9 cellular contexts compared by ENCODE assay signal in genomic region chr22:22297159-22297789, GRCh38. TPM values are rescaled to one million over a fixed set of nuclear protein-coding genes. Genes with fewer than 3 reads are reported as not detected.
DNase-seq lines count a peak whose midpoint lies in the region; ATAC-seq and TF ChIP-seq lines count a peak whose summit lies in the region.
"Not testable (repeated sequence)": the region's sequence is repeated elsewhere in the genome, so short reads cannot be mapped to it uniquely, and the experiment has no call there.
"Had no signal": no experiment of that assay in that cellular context is flagged by ENCODE, and none has a peak within 500 bp of the region (broad histone marks: within the 10 kb centered on the region; RNA-seq: fewer than 3 reads in every experiment).

No MANE protein-coding gene starts in this region.

- peak overlapping the region in 1 of 2 donors; percentile 54 for H3K9ac ChIP-seq in duodenal mucosa (ENCODE audit: low read depth in 1 of 2, low read length in 2 of 2)

- H3K9me3 ChIP-seq in HEK293 (ENCODE audit: control insufficient read depth, insufficient read depth, low read depth, low read length); Panc1 (ENCODE audit: control insufficient read depth, insufficient read depth, low read depth, low read length); duodenal mucosa (ENCODE audit: control insufficient read depth in 1 of 2, low read length in 2 of 2); naive thymus-derived CD4-positive, alpha-beta T cell (ENCODE audit: control insufficient read depth in 2 of 3, low read length in 3 of 3): not testable (repeated sequence)

- POLR2A ChIA-PET in HEK293 (lab: Yijun Ruan, JAX); Panc1 (lab: Charles Lee): not testable (repeated sequence)
- POLR2A ChIA-PET in naive thymus-derived CD4-positive, alpha-beta T cell (lab: Charles Lee), result interaction anchor here (0.6 kb wide), 1 partner anchor 212 kb away, joined by 5 read pairs; no protein-coding TSS in a partner anchor

- in situ Hi-C loops in Panc1 (cut with HindIII; ENCODE audit: low pct_unique_long_range_greater_than_20kb, low sequenced_read_pairs), result not testable (repeated sequence)

- not testable (repeated sequence) for BruUV-seq in Panc1 (replicated peaks; lab: Mats Ljungman, UMichigan)

- H3K27ac Mint-ChIP-seq in activated T-helper 1 cell treated with anti-CD3 and anti-CD28 coated beads, Interleukin-12 subunit alpha, Interleukin-12 subunit beta, Interleukin-2, Interleukin-4 antibody, amounts not matched to agents 30 ng/mL and 10 ng/mL and 1 ng/mL, durations not matched to agents 14 hours and 24 hours and 36 hours, result peak overlapping the region; percentile 64
- H3K27ac Mint-ChIP-seq in naive thymus-derived CD4-positive, alpha-beta T cell, result peak overlapping the region in 7 of 9 donors; percentile 54 to 89 (median 72)
- H3K27ac Mint-ChIP-seq in stimulated activated naive CD8-positive, alpha-beta T cell treated with anti-CD3 and anti-CD28 coated beads, Interleukin-15, amount 100 ng/mL, for 72 hours, result peak overlapping the region in 1 of 2 donors; percentile 86

- peak; percentile 42; the same call in 1 of the 2 replicates for ATAC-seq in Panc1
- ATAC-seq in naive thymus-derived CD4-positive, alpha-beta T cell, result not testable (repeated sequence)
- peak; percentile 32 for ATAC-seq in stimulated activated naive CD8-positive, alpha-beta T cell treated with anti-CD3 and anti-CD28 coated beads, Interleukin-15, amount 100 ng/mL, for 72 hours

- peak overlapping the region; percentile 88 for H3K4me3 Mint-ChIP-seq in activated T-helper 1 cell treated with anti-CD3 and anti-CD28 coated beads, Interleukin-12 subunit alpha, Interleukin-12 subunit beta, Interleukin-2, Interleukin-4 antibody, amounts not matched to agents 30 ng/mL and 10 ng/mL and 1 ng/mL, durations not matched to agents 14 hours and 24 hours and 36 hours
- H3K4me3 Mint-ChIP-seq in naive thymus-derived CD4-positive, alpha-beta T cell, result peak overlapping the region; percentile 80 to 94 (median 87)
- peak overlapping the region; percentile 91 to 92 for H3K4me3 Mint-ChIP-seq in stimulated activated naive CD8-positive, alpha-beta T cell treated with anti-CD3 and anti-CD28 coated beads, Interleukin-15, amount 100 ng/mL, for 72 hours

- not testable (repeated sequence) for TF ChIP-seq CTCF in HEK293 (tag by site-specific recombination; IDR thresholded peaks at IDR 0.05); Panc1 (IDR thresholded peaks at IDR 0.05)

- H3K27ac ChIP-seq in HEK293 (ENCODE audit: extremely low read depth, low read depth, low read length), result peak overlapping the region; percentile 56; the same call in 1 of the 2 replicates
- H3K27ac ChIP-seq in Panc1 (ENCODE audit: low read length); duodenal mucosa (ENCODE audit: low read depth, low read length): not testable (repeated sequence)
- H3K27ac ChIP-seq in naive thymus-derived CD4-positive, alpha-beta T cell (ENCODE audit: low read depth, low read length), result peak overlapping the region; percentile 74

- not testable (repeated sequence) for H3K27me3 ChIP-seq in Panc1 (ENCODE audit: control insufficient read depth, insufficient read depth, low read length); duodenal mucosa (ENCODE audit: control insufficient read depth in 1 of 2, insufficient read depth in 2 of 2, low read length in 2 of 2); naive thymus-derived CD4-positive, alpha-beta T cell (ENCODE audit: control insufficient read depth in 2 of 2, insufficient read depth in 2 of 2, low read length in 2 of 2)

- intact Hi-C loops in Panc1 (cut with micrococcal nuclease; ENCODE audit: unreplicated experiment); naive thymus-derived CD4-positive, alpha-beta T cell (cut with micrococcal nuclease): not testable (repeated sequence)
- intact Hi-C loops in activated T-helper 1 cell treated with anti-CD3 and anti-CD28 coated beads, Interleukin-12 subunit alpha, Interleukin-12 subunit beta, Interleukin-2, Interleukin-4 antibody, amounts not matched to agents 30 ng/mL and 10 ng/mL and 1 ng/mL, durations not matched to agents 14 hours and 24 hours and 36 hours (cut with micrococcal nuclease), result loop anchor here (1.0 kb wide), 1 partner anchor 87 kb away; no protein-coding TSS in a partner anchor

- not testable (repeated sequence) for H3K36me3 Mint-ChIP-seq in activated T-helper 1 cell treated with anti-CD3 and anti-CD28 coated beads, Interleukin-12 subunit alpha, Interleukin-12 subunit beta, Interleukin-2, Interleukin-4 antibody, amounts not matched to agents 30 ng/mL and 10 ng/mL and 1 ng/mL, durations not matched to agents 14 hours and 24 hours and 36 hours (ENCODE audit: low read depth)
- H3K36me3 Mint-ChIP-seq in naive thymus-derived CD4-positive, alpha-beta T cell, result peaks cover 0 to 11% (median 0%) of the 10 kb centered on the region in 5 donors

- not testable (repeated sequence) for H3K4me1 ChIP-seq in HEK293 (ENCODE audit: control insufficient read depth, insufficient read depth, low read length); Panc1 (ENCODE audit: control insufficient read depth, insufficient read depth, low read length); duodenal mucosa (ENCODE audit: control insufficient read depth in 1 of 2, insufficient read depth in 2 of 2, low read length in 2 of 2); naive thymus-derived CD4-positive, alpha-beta T cell (ENCODE audit: control insufficient read depth in 2 of 2, insufficient read depth in 2 of 2, low read length in 2 of 2)

- H3K4me1 Mint-ChIP-seq in activated T-helper 1 cell treated with anti-CD3 and anti-CD28 coated beads, Interleukin-12 subunit alpha, Interleukin-12 subunit beta, Interleukin-2, Interleukin-4 antibody, amounts not matched to agents 30 ng/mL and 10 ng/mL and 1 ng/mL, durations not matched to agents 14 hours and 24 hours and 36 hours (ENCODE audit: low read depth), result peaks cover 24% of the 10 kb centered on the region
- peaks cover 19 to 43% (median 32%) of the 10 kb centered on the region in 7 donors for H3K4me1 Mint-ChIP-seq in naive thymus-derived CD4-positive, alpha-beta T cell
- H3K4me1 Mint-ChIP-seq in stimulated activated naive CD8-positive, alpha-beta T cell treated with anti-CD3 and anti-CD28 coated beads, Interleukin-15, amount 100 ng/mL, for 72 hours, result peaks cover 42% of the 10 kb centered on the region

- peaks cover 0 to 20% of the 10 kb centered on the region in 2 experiments; a peak in 1 of 3 replicates for H3K36me3 ChIP-seq in HEK293 (ENCODE audit: control insufficient read depth in 2 of 2, insufficient read depth in 1 of 2, low read length in 2 of 2)
- not testable (repeated sequence) for H3K36me3 ChIP-seq in Panc1 (ENCODE audit: control insufficient read depth, insufficient read depth, low read length); duodenal mucosa (ENCODE audit: control insufficient read depth in 1 of 2, insufficient read depth in 2 of 2, low read length in 2 of 2); naive thymus-derived CD4-positive, alpha-beta T cell (ENCODE audit: control insufficient read depth in 2 of 3, insufficient read depth in 3 of 3, low read length in 3 of 3)

- H3K4me3 ChIP-seq in HEK293 (ENCODE audit: low read depth, low read length) (peak overlapping the region; percentile 81), Panc1 (ENCODE audit: low read depth in 2 of 2, low read length in 2 of 2) (peak overlapping the region; percentile 58 to 62), duodenal mucosa (ENCODE audit: low read depth in 1 of 2, low read length in 2 of 2) (peak overlapping the region; percentile 68 to 77), iPS-11a (ENCODE audit: low read depth, low read length) (peak overlapping the region; percentile 55)
- H3K4me3 ChIP-seq in naive thymus-derived CD4-positive, alpha-beta T cell (ENCODE audit: low read length), result peak overlapping the region; percentile 61

- H3K27me3 Mint-ChIP-seq in activated T-helper 1 cell treated with anti-CD3 and anti-CD28 coated beads, Interleukin-12 subunit alpha, Interleukin-12 subunit beta, Interleukin-2, Interleukin-4 antibody, amounts not matched to agents 30 ng/mL and 10 ng/mL and 1 ng/mL, durations not matched to agents 14 hours and 24 hours and 36 hours (ENCODE audit: insufficient read depth); naive thymus-derived CD4-positive, alpha-beta T cell; stimulated activated naive CD8-positive, alpha-beta T cell treated with anti-CD3 and anti-CD28 coated beads, Interleukin-15, amount 100 ng/mL, for 72 hours: not testable (repeated sequence)

- peak; percentile 43 for DNase-seq in CD1c-positive myeloid dendritic cell (ENCODE audit: extremely low spot score)
- DNase-seq in Panc1 (ENCODE audit: low read depth, low spot score); activated T-helper 1 cell treated with anti-CD3 and anti-CD28 coated beads, Interleukin-12 subunit alpha, Interleukin-12 subunit beta, Interleukin-2, Interleukin-4 antibody, amounts not matched to agents 30 ng/mL and 10 ng/mL and 1 ng/mL, durations not matched to agents 14 hours and 24 hours and 36 hours (ENCODE audit: low spot score); naive thymus-derived CD4-positive, alpha-beta T cell; stimulated activated naive CD8-positive, alpha-beta T cell treated with anti-CD3 and anti-CD28 coated beads, Interleukin-15, amount 100 ng/mL, for 72 hours: not testable (repeated sequence)

- not testable (repeated sequence) for H3K9me3 Mint-ChIP-seq in activated T-helper 1 cell treated with anti-CD3 and anti-CD28 coated beads, Interleukin-12 subunit alpha, Interleukin-12 subunit beta, Interleukin-2, Interleukin-4 antibody, amounts not matched to agents 30 ng/mL and 10 ng/mL and 1 ng/mL, durations not matched to agents 14 hours and 24 hours and 36 hours; naive thymus-derived CD4-positive, alpha-beta T cell; stimulated activated naive CD8-positive, alpha-beta T cell treated with anti-CD3 and anti-CD28 coated beads, Interleukin-15, amount 100 ng/mL, for 72 hours

- CTCF ChIA-PET in HEK293 (lab: Yijun Ruan, JAX), result interaction anchor here (0.6 to 1.2 kb wide), 4 partner anchors 42 to 315 kb away, joined by 3 to 6 read pairs (median 4); no protein-coding TSS in a partner anchor
- CTCF ChIA-PET in Panc1 (lab: Charles Lee), result not testable (repeated sequence)
- CTCF ChIA-PET in naive thymus-derived CD4-positive, alpha-beta T cell (lab: Charles Lee), result interaction anchor here (0.7 kb wide), 1 partner anchor 1310 kb away, joined by 4 read pairs; no protein-coding TSS in a partner anchor

TF ChIP-seq in HEK293, 187 proteins besides CTCF, POLR2A, EP300 and RAD21 (continues in another document):
- peak; percentile 82 for TF ChIP-seq ZBTB8A (tag by site-specific recombination; IDR thresholded peaks at IDR 0.05)

RNA-seq across cellular contexts. Expression of gene VPREB1, which starts 52.7 kb away (rescaled TPM):
- total RNA-seq in Panc1 (2021; ENCODE audit: unreplicated experiment), result not detected
- not detected for polyA plus RNA-seq in Panc1 (2012; ENCODE audit: insufficient read length)
- not detected in 2 replicates for total RNA-seq in activated T-helper 1 cell treated with anti-CD3 and anti-CD28 coated beads, Interleukin-12 subunit alpha, Interleukin-12 subunit beta, Interleukin-2, Interleukin-4 antibody, amounts not matched to agents 30 ng/mL and 10 ng/mL and 1 ng/mL, durations not matched to agents 14 hours and 24 hours and 36 hours
- not detected for total RNA-seq in naive thymus-derived CD4-positive, alpha-beta T cell
- polyA plus RNA-seq in naive thymus-derived CD4-positive, alpha-beta T cell, result not detected
- total RNA-seq: H4 had no signal
